Comparison of ENCODE assay signal across 29 cellular contexts in the genomic region with DNA sequence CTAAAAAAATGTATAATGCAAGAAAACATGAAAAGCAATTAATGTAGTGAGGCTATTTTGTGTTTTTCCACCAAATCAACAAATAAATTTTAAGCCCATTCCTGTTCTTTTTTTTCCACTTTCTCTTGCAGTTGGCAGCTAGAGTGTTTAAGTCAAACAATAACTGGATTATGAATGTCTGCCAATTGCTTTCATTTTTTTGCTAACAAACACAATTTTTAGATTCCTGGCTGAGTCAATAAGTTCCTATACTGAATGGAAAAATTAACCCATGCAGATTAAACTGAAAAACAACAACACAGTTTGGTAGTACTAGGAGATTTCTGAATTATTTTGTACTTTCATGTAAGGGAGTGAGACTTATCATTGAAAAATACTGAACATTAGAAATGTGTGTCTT.
"Had no signal": no experiment of that assay in that cellular context is flagged by ENCODE, and none has a peak within 500 bp of the region (broad histone marks: within the 10 kb centered on the region; RNA-seq: fewer than 3 reads in every experiment).

No MANE protein-coding gene starts in this region.

- H3K27ac ChIP-seq: hepatocyte, left lung, lower lobe of right lung, neural progenitor cell, parathyroid adenoma, psoas muscle, right atrium auricular region, right lobe of liver, skin epidermis, stomach, testis, thyroid gland, transverse colon, upper lobe of left lung, vagina had no signal

- H3K27ac Mint-ChIP-seq: mesothelial cell of epicardium; naive B cell; natural killer cell; nephron progenitor cell; neural progenitor cell; stimulated activated naive B cell treated with anti-CD40 and anti-IgM and Interleukin-4, amounts not matched to agents 10 μg/mL and 1 μg/mL and 100 μg/mL, for 72 hours had no signal

- H3K27me3 ChIP-seq: hepatocyte, left lung, neural progenitor cell, right atrium auricular region, right lobe of liver, stomach, testis, thyroid gland, transverse colon, upper lobe of left lung, vagina had no signal

- H3K4me3 Mint-ChIP-seq: mesothelial cell of epicardium; naive B cell; natural killer cell; nephron progenitor cell; neural progenitor cell; stimulated activated naive B cell treated with anti-CD40 and anti-IgM and Interleukin-4, amounts not matched to agents 10 μg/mL and 1 μg/mL and 100 μg/mL, for 72 hours had no signal

- DNase-seq: kidney glomerular epithelial cell; left cardiac atrium; left lung; lower lobe of right lung; mammary epithelial cell; mesendoderm; naive B cell; natural killer cell; nephron progenitor cell; psoas muscle; right lobe of liver; stimulated activated CD4-positive, alpha-beta T cell treated with anti-CD3 and anti-CD28 coated beads, Interleukin-12 subunit alpha, Interleukin-12 subunit beta, amount 100 ng/mL, for 4 hours; stimulated activated CD4-positive, alpha-beta T cell treated with anti-CD3 and anti-CD28 coated beads, Interleukin-15, amount 100 ng/mL, for 24 hours; stimulated activated CD4-positive, alpha-beta T cell treated with anti-CD3 and anti-CD28 coated beads, Interleukin-2, amount 100 ng/mL, for 24 hours; stimulated activated CD4-positive, alpha-beta T cell treated with anti-CD3 and anti-CD28 coated beads, Interleukin-4, amount 100 ng/mL, for 1 hour; stimulated activated naive B cell treated with anti-CD40 and anti-IgM and Interleukin-4, amounts not matched to agents 10 μg/mL and 1 μg/mL and 100 μg/mL, for 72 hours; stimulated activated naive CD8-positive, alpha-beta T cell treated with anti-CD3 and anti-CD28 coated beads, Interleukin-15, Interleukin-2, amounts not matched to agents 100 U/mL and 50 U/mL, for 24 hours; stomach; testis; thyroid gland; transverse colon; upper lobe of left lung had no signal

- ATAC-seq: left cardiac atrium; left lung; lower lobe of right lung; natural killer cell; psoas muscle; right lobe of liver; stimulated activated naive B cell treated with anti-CD40 and anti-IgM and Interleukin-4, amounts not matched to agents 10 μg/mL and 1 μg/mL and 100 μg/mL, for 72 hours; stimulated activated naive CD8-positive, alpha-beta T cell treated with anti-CD3 and anti-CD28 coated beads, Interleukin-15, Interleukin-2, amounts not matched to agents 100 U/mL and 50 U/mL, for 24 hours had no signal

- H3K36me3 Mint-ChIP-seq: mesothelial cell of epicardium; naive B cell; natural killer cell; neural progenitor cell; stimulated activated naive B cell treated with anti-CD40 and anti-IgM and Interleukin-4, amounts not matched to agents 10 μg/mL and 1 μg/mL and 100 μg/mL, for 72 hours had no signal

- H3K9me3 ChIP-seq: lower lobe of right lung, psoas muscle, right lobe of liver, stomach, testis, thyroid gland, transverse colon, upper lobe of left lung, vagina had no signal

- H3K36me3 ChIP-seq: left lung, lower lobe of right lung, neural progenitor cell, right atrium auricular region, right lobe of liver, stomach, thyroid gland, transverse colon, upper lobe of left lung, vagina had no signal

- H3K27me3 Mint-ChIP-seq: stimulated activated naive B cell treated with anti-CD40 and anti-IgM and Interleukin-4, amounts not matched to agents 10 μg/mL and 1 μg/mL and 100 μg/mL, for 72 hours had no signal

- H3K4me1 Mint-ChIP-seq: mesothelial cell of epicardium; naive B cell; natural killer cell; nephron progenitor cell; neural progenitor cell; stimulated activated naive B cell treated with anti-CD40 and anti-IgM and Interleukin-4, amounts not matched to agents 10 μg/mL and 1 μg/mL and 100 μg/mL, for 72 hours had no signal

- H2AFZ ChIP-seq: hepatocyte, neural progenitor cell, parathyroid adenoma had no signal

- H3K4me3 ChIP-seq: hepatocyte, left lung, lower lobe of right lung, neural progenitor cell, psoas muscle, right atrium auricular region, right lobe of liver, skin epidermis, stomach, testis, thyroid gland, transverse colon, upper lobe of left lung, vagina had no signal

- H3K4me2 ChIP-seq: hepatocyte, neural progenitor cell had no signal

- H3K4me1 ChIP-seq: left lung, lower lobe of right lung, neural progenitor cell, parathyroid adenoma, psoas muscle, right atrium auricular region, right lobe of liver, stomach, thyroid gland, transverse colon, upper lobe of left lung, vagina had no signal

- H3K9me3 Mint-ChIP-seq: neural progenitor cell had no signal

- H3K79me2 ChIP-seq: hepatocyte, parathyroid adenoma had no signal
